Comparison of ENCODE assay signal across 8 cellular contexts in genomic region chr5:174058433-174059122, GRCh38. TPM values are rescaled to one million over a fixed set of nuclear protein-coding genes. Genes with fewer than 3 reads are reported as not detected.
"Had no signal": no experiment of that assay in that cellular context is flagged by ENCODE, and none has a peak within 500 bp of the region (broad histone marks: within the 10 kb centered on the region; RNA-seq: fewer than 3 reads in every experiment).

No MANE protein-coding gene starts in this region.

- DNase-seq: GM23248, GOT3, H9, HCEC 1CT, IMR-90 had no signal

- ATAC-seq: K562 had no signal

- H3K27ac ChIP-seq: GM23248 had no signal

- H3K4me3 ChIP-seq: GM23248, K562 had no signal

- H3K9ac ChIP-seq: GM23248 had no signal

- H2AFZ ChIP-seq: GM23248 had no signal

RNA-seq across cellular contexts. Expression of gene NSG2, which starts 13.1 kb away (rescaled TPM):
- total RNA-seq: GM23248, H4, H9, HT-29, IMR-90, K562 had no signal
